18 cellular contexts compared by ENCODE assay signal in genomic region chr19:55576746-55577145, GRCh38. TPM values are rescaled to one million over a fixed set of nuclear protein-coding genes. Genes with fewer than 3 reads are reported as not detected.
"Had no signal": no experiment of that assay in that cellular context is flagged by ENCODE, and none has a peak within 500 bp of the region (broad histone marks: within the 10 kb centered on the region; RNA-seq: fewer than 3 reads in every experiment).

No MANE protein-coding gene starts in this region.

- H3K9me3 Mint-ChIP-seq: stimulated activated naive CD8-positive, alpha-beta T cell treated with anti-CD3 and anti-CD28 coated beads, Interleukin-15, amount 100 ng/mL, for 72 hours had no signal

- H3K27me3 Mint-ChIP-seq: stimulated activated naive CD8-positive, alpha-beta T cell treated with anti-CD3 and anti-CD28 coated beads, Interleukin-15, amount 100 ng/mL, for 72 hours; T-cell had no signal

- H3K4me3 ChIP-seq: adrenal gland, left ventricle myocardium inferior, sigmoid colon, SK-N-MC, testis had no signal

- H3K4me3 Mint-ChIP-seq: stimulated activated naive CD8-positive, alpha-beta T cell treated with anti-CD3 and anti-CD28 coated beads, Interleukin-15, amount 100 ng/mL, for 72 hours had no signal

- H3K27ac Mint-ChIP-seq: stimulated activated naive CD8-positive, alpha-beta T cell treated with anti-CD3 and anti-CD28 coated beads, Interleukin-15, amount 100 ng/mL, for 72 hours had no signal

- DNase-seq: activated CD4-positive, alpha-beta T cell treated with anti-CD3 and anti-CD28 coated beads, Interleukin-2, amount 50 U/mL, for 1 hour; activated gamma-delta T cell treated with Interleukin-2 at 50 U/mL for 16 hours; adrenal gland; central memory CD4-positive, alpha-beta T cell; cortex of kidney; effector CD8-positive, alpha-beta T cell; kidney; left ventricle myocardium inferior; mesenchymal stem cell; nucleus accumbens; sigmoid colon; stimulated activated naive CD8-positive, alpha-beta T cell treated with anti-CD3 and anti-CD28 coated beads, Interleukin-15, amount 100 ng/mL, for 72 hours; T-cell; testis had no signal

- H3K27me3 ChIP-seq: adrenal gland, sigmoid colon, testis had no signal

- H3K27ac ChIP-seq: adrenal gland, left ventricle myocardium inferior, sigmoid colon, SK-N-MC, testis had no signal

- ATAC-seq: stimulated activated naive CD8-positive, alpha-beta T cell treated with anti-CD3 and anti-CD28 coated beads, Interleukin-15, amount 100 ng/mL, for 72 hours; T-cell had no signal

- H3K9me3 ChIP-seq: adrenal gland, left ventricle myocardium inferior, sigmoid colon, testis had no signal

RNA-seq across cellular contexts. Expression of gene SBK3, which starts 31.4 kb away (rescaled TPM):
- total RNA-seq: activated CD8-positive, alpha-beta memory T cell treated with anti-CD3 and anti-CD28 coated beads for 36 hours; frontal cortex; T-cell had no signal
- polyA plus RNA-seq: fibroblast of lung had no signal
